8 cellular contexts compared by ENCODE assay signal in genomic region chr11:108009497-108010360, GRCh38. TPM values are rescaled to one million over a fixed set of nuclear protein-coding genes. Genes with fewer than 3 reads are reported as not detected.
DNase-seq lines count a peak whose midpoint lies in the region; ATAC-seq, FAIRE-seq and TF ChIP-seq lines count a peak whose summit lies in the region.

No MANE protein-coding gene starts in this region.

- H3K27ac Mint-ChIP-seq in CD8-positive, alpha-beta T cell = peak overlapping the region; percentile 98
- H3K27ac Mint-ChIP-seq in brain = peak overlapping the region; percentile 96 to 100 (median 99)

- H3K27me3 ChIP-seq in CD8-positive, alpha-beta T cell (ENCODE audit: insufficient read depth, low read length) = no peaks in the 10 kb centered on the region
- H3K27me3 ChIP-seq in Loucy (ENCODE audit: insufficient read depth, low read length, poor library complexity, severe bottlenecking) = no peaks in the 10 kb centered on the region

- no peaks in the 10 kb centered on the region for H3K9me2 ChIP-seq in Loucy (replicated peaks; ENCODE audit: low read depth, low read length)

- DNase-seq in CD8-positive, alpha-beta T cell = no peak
- no peak for DNase-seq in kidney
- peak; percentile 28 for DNase-seq in stimulated activated CD8-positive, alpha-beta memory T cell treated with anti-CD3 and anti-CD28 coated beads, Interleukin-4, amount 100 ng/mL, for 48 hours
- no peak for DNase-seq in NCI-H1930 (lab: John Stamatoyannopoulos, UW)
- DNase-seq in GM19240 (ENCODE audit: insufficient read length, low spot score) = no peak

- no peak for ATAC-seq in CD8-positive, alpha-beta T cell
- ATAC-seq in GM21381 (IDR thresholded peaks at IDR 0.05; ENCODE audit: unreplicated experiment) = peak; percentile 7

- H3K4me3 Mint-ChIP-seq in CD8-positive, alpha-beta T cell = no peak overlapping the region
- peak overlapping the region in 2 of 5 experiments; percentile 97 to 99 for H3K4me3 Mint-ChIP-seq in brain

- H4K20me1 ChIP-seq in Loucy (ENCODE audit: insufficient read depth, low read length, poor library complexity, severe bottlenecking) = peaks cover 51% of the 10 kb centered on the region

- no peaks in the 10 kb centered on the region for H3K36me3 ChIP-seq in CD8-positive, alpha-beta T cell (ENCODE audit: insufficient read depth, low read length)
- no peaks in the 10 kb centered on the region for H3K36me3 ChIP-seq in Loucy (ENCODE audit: insufficient read depth, low read length)
- H3K36me3 ChIP-seq in kidney (ENCODE audit: control insufficient read depth in 1 of 2, insufficient read depth in 2 of 2, low read length in 2 of 2) = no peaks in the 10 kb centered on the region

- no peaks in the 10 kb centered on the region for H3K27me3 Mint-ChIP-seq in CD8-positive, alpha-beta T cell (ENCODE audit: low read depth)
- peaks cover 7% of the 10 kb centered on the region for H3K27me3 Mint-ChIP-seq in brain

- H3K4me2 ChIP-seq in Loucy (ENCODE audit: low read depth, low read length, poor library complexity, severe bottlenecking) = peak overlapping the region; percentile 97

- H3K9me3 Mint-ChIP-seq in CD8-positive, alpha-beta T cell = no peaks in the 10 kb centered on the region
- H3K9me3 Mint-ChIP-seq in brain = no peaks in the 10 kb centered on the region

- TF ChIP-seq CTCF in CD8-positive, alpha-beta T cell (IDR thresholded peaks at IDR 0.05) = no peak
- TF ChIP-seq CTCF in Loucy (conservative IDR thresholded peaks at IDR 0.05; ENCODE audit: low read length) (no peak), brain (conservative IDR thresholded peaks at IDR 0.05) (no peak), kidney (IDR thresholded peaks at IDR 0.05; ENCODE audit: borderline replicate concordance, extremely low read depth, insufficient read depth) (no peak)

- no peak for FAIRE-seq in kidney (lab: Jason Lieb, UNC)

- peaks cover 6% of the 10 kb centered on the region for H3K4me1 Mint-ChIP-seq in CD8-positive, alpha-beta T cell (ENCODE audit: low read depth)
- H3K4me1 Mint-ChIP-seq in brain = peaks cover 10% of the 10 kb centered on the region

- H3K4me3 ChIP-seq in CD8-positive, alpha-beta T cell (ENCODE audit: low read depth, low read length) = peak overlapping the region; percentile 99
- H3K4me3 ChIP-seq in Loucy (ENCODE audit: low read length, poor library complexity, severe bottlenecking) (peak overlapping the region; percentile 98), kidney (ENCODE audit: low read length in 2 of 2) (peak overlapping the region; percentile 94 to 96)

- peaks cover 60% of the 10 kb centered on the region for H3K79me2 ChIP-seq in Loucy (ENCODE audit: insufficient read depth, low read length)

- no peaks in the 10 kb centered on the region for H3F3A ChIP-seq in Loucy (ENCODE audit: low read depth)

- peak overlapping the region; percentile 97 for H3K27ac ChIP-seq in CD8-positive, alpha-beta T cell (ENCODE audit: low read depth, low read length)
- peak overlapping the region; percentile 98 to 99 for H3K27ac ChIP-seq in kidney (ENCODE audit: low read depth in 2 of 2, low read length in 2 of 2)

- H3K9ac ChIP-seq in Loucy (ENCODE audit: low read depth, low read length, poor library complexity, severe bottlenecking) (peak overlapping the region; percentile 98), kidney (ENCODE audit: low read length in 2 of 2) (peak overlapping the region; percentile 98 to 99)

- no peaks in the 10 kb centered on the region for H3K9me3 ChIP-seq in CD8-positive, alpha-beta T cell (ENCODE audit: low read length)
- H3K9me3 ChIP-seq in Loucy (ENCODE audit: insufficient read depth, low read depth, low read length) (no peaks in the 10 kb centered on the region), kidney (ENCODE audit: control insufficient read depth in 1 of 2, low read length in 2 of 2) (no peaks in the 10 kb centered on the region)

- POLR2A ChIA-PET in CD8-positive, alpha-beta T cell (lab: Charles Lee) = interaction anchor here (0.6 to 1.6 kb wide), 7 partner anchors 9 to 656 kb away, joined by 3 to 5 read pairs (median 4); partner anchors contain the start of genes CWF19L2 and DDX10

- H2AFZ ChIP-seq in Loucy (ENCODE audit: low read length) = peak overlapping the region; percentile 99

- CTCF ChIA-PET in CD8-positive, alpha-beta T cell (lab: Charles Lee) = interaction anchor here (0.9 to 1.5 kb wide), 8 partner anchors 8 to 656 kb away, joined by 3 to 5 read pairs (median 3); partner anchors contain the start of gene DDX10

- H3K4me1 ChIP-seq in CD8-positive, alpha-beta T cell (ENCODE audit: insufficient read depth, low read length) = peaks cover 24% of the 10 kb centered on the region
- H3K4me1 ChIP-seq in Loucy (ENCODE audit: insufficient read depth, low read length, poor library complexity, severe bottlenecking) = peaks cover 38% of the 10 kb centered on the region
- peaks cover 5 to 7% of the 10 kb centered on the region in 2 donors for H3K4me1 ChIP-seq in kidney (ENCODE audit: control insufficient read depth in 1 of 2, insufficient read depth in 1 of 2, low read depth in 1 of 2, low read length in 2 of 2)

- H3K36me3 Mint-ChIP-seq in CD8-positive, alpha-beta T cell = peaks cover 15% of the 10 kb centered on the region
- peaks cover 6% of the 10 kb centered on the region for H3K36me3 Mint-ChIP-seq in brain

- intact Hi-C loops in CD8-positive, alpha-beta T cell (cut with DNase I, micrococcal nuclease) = loop anchor here (1.0 to 10.0 kb wide), 11 partner anchors 112 to 1927 kb away; partner anchors contain the start of genes ACAT1 (in 2 of the 2), ALKBH8 (in 2 of the 2), C11orf65 (in 2 of the 2) and CWF19L2 (in 2 of the 2)
- intact Hi-C loops in kidney (cut with DNase I) = no loop called here

RNA-seq across cellular contexts. Expression of gene CUL5, which starts 1.0 kb away (rescaled TPM):
- 10 to 100 TPM; 73.3 to 75.0 TPM for total RNA-seq in CD8-positive, alpha-beta T cell
- polyA plus RNA-seq in brain (ENCODE audit: insufficient read depth, low read depth, low replicate concordance) (4.2 TPM), kidney (ENCODE audit: insufficient read depth, low read depth, low replicate concordance) (9.4 TPM)
- 38.9 TPM for total RNA-seq in kidney
